In the genomic region with DNA sequence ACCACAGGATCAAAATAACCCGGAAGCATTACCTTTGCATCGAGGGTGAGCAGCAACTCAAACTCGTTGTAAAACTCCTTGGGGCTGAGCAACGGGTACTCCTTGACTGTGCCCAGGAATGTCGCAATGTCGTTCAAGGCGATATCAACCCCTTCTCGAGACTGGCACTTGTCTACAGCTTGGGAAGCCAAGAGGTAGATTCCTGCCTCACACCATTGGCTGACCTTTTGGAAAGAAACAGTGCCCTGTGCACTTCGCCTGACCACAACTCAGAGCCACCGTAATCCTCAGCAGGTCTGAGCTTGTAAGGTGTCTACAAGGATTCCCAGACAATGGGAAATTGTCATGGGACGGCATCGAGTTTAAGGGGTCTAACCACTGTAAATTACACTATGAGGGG, we compare ENCODE assay signal across 22 cellular contexts.
"Had no signal": no experiment of that assay in that cellular context is flagged by ENCODE, and none has a peak within 500 bp of the region (broad histone marks: within the 10 kb centered on the region; RNA-seq: fewer than 3 reads in every experiment).

No MANE protein-coding gene starts in this region.

- H3K4me3 Mint-ChIP-seq: activated CD4-positive, alpha-beta T cell treated with anti-CD3 and anti-CD28 coated beads, Interleukin-2, amount 10 ng/mL, durations not matched to agents 7 days and 5 days; activated CD8-positive, alpha-beta memory T cell treated with anti-CD3 and anti-CD28 coated beads, Interleukin-2, amount 10 ng/mL, durations not matched to agents 7 days and 5 days; activated CD8-positive, alpha-beta T cell treated with anti-CD3 and anti-CD28 coated beads for 36 hours; activated naive CD4-positive, alpha-beta T cell treated with anti-CD3 and anti-CD28 coated beads, Interleukin-2, amount 50 U/mL, for 24 hours; activated T-helper 1 cell treated with anti-CD3 and anti-CD28 coated beads, Interleukin-12 subunit alpha, Interleukin-12 subunit beta, Interleukin-2, Interleukin-4 antibody, amounts not matched to agents 30 ng/mL and 10 ng/mL and 1 ng/mL, durations not matched to agents 14 hours and 24 hours and 36 hours; brain; naive B cell; T-helper 17 cell had no signal

- H3K36me3 ChIP-seq: tibial artery had no signal

- H3K4me1 ChIP-seq: tibial artery had no signal

- H3K9me3 ChIP-seq: tibial artery had no signal

- ATAC-seq: activated CD4-positive, CD25-positive, alpha-beta regulatory T cell treated with anti-CD3 and anti-CD28 coated beads, Interleukin-2, amount 50 U/mL, for 24 hours; activated CD8-positive, alpha-beta memory T cell treated with anti-CD3 and anti-CD28 coated beads, Interleukin-2, amount 10 ng/mL, durations not matched to agents 7 days and 5 days; activated CD8-positive, alpha-beta T cell treated with anti-CD3 and anti-CD28 coated beads for 36 hours; foreskin keratinocyte; T-helper 17 cell had no signal

- H3K27ac Mint-ChIP-seq: activated CD4-positive, alpha-beta T cell treated with anti-CD3 and anti-CD28 coated beads, Interleukin-2, amount 10 ng/mL, durations not matched to agents 7 days and 5 days; activated CD8-positive, alpha-beta memory T cell treated with anti-CD3 and anti-CD28 coated beads, Interleukin-2, amount 10 ng/mL, durations not matched to agents 7 days and 5 days; activated CD8-positive, alpha-beta T cell treated with anti-CD3 and anti-CD28 coated beads for 36 hours; activated naive CD4-positive, alpha-beta T cell treated with anti-CD3 and anti-CD28 coated beads, Interleukin-2, amount 50 U/mL, for 24 hours; activated T-helper 1 cell treated with anti-CD3 and anti-CD28 coated beads, Interleukin-12 subunit alpha, Interleukin-12 subunit beta, Interleukin-2, Interleukin-4 antibody, amounts not matched to agents 30 ng/mL and 10 ng/mL and 1 ng/mL, durations not matched to agents 14 hours and 24 hours and 36 hours had no signal

- DNase-seq: activated CD4-positive, alpha-beta T cell treated with anti-CD3 and anti-CD28 coated beads, Interleukin-2, amount 10 ng/mL, durations not matched to agents 7 days and 5 days; activated CD8-positive, alpha-beta memory T cell treated with anti-CD3 and anti-CD28 coated beads, Interleukin-2, amount 10 ng/mL, durations not matched to agents 7 days and 5 days; activated CD8-positive, alpha-beta T cell treated with anti-CD3 and anti-CD28 coated beads for 36 hours; activated gamma-delta T cell; activated T-cell treated with anti-CD3 and anti-CD28 coated beads for 4 hours; aorta; central memory CD4-positive, alpha-beta T cell; effector memory CD4-positive, alpha-beta T cell; foreskin keratinocyte; naive B cell; retina; stimulated activated CD4-positive, alpha-beta T cell treated with anti-CD3 and anti-CD28 coated beads, Interleukin-4, amount 100 ng/mL, for 24 hours; stimulated activated naive CD4-positive, alpha-beta T cell treated with Interleukin-2 at 50 U/mL for 16 hours; SW 1271; T-helper 17 cell; tibial artery had no signal

- H3K4me3 ChIP-seq: SK-N-MC, tibial artery had no signal

- H3K4me1 Mint-ChIP-seq: activated naive CD4-positive, alpha-beta T cell treated with anti-CD3 and anti-CD28 coated beads, Interleukin-2, amount 50 U/mL, for 24 hours had no signal

- H3K9me3 Mint-ChIP-seq: activated CD4-positive, alpha-beta T cell treated with anti-CD3 and anti-CD28 coated beads, Interleukin-2, amount 10 ng/mL, durations not matched to agents 7 days and 5 days; activated CD8-positive, alpha-beta T cell treated with anti-CD3 and anti-CD28 coated beads for 36 hours; activated naive CD4-positive, alpha-beta T cell treated with anti-CD3 and anti-CD28 coated beads, Interleukin-2, amount 50 U/mL, for 24 hours; activated T-helper 1 cell treated with anti-CD3 and anti-CD28 coated beads, Interleukin-12 subunit alpha, Interleukin-12 subunit beta, Interleukin-2, Interleukin-4 antibody, amounts not matched to agents 30 ng/mL and 10 ng/mL and 1 ng/mL, durations not matched to agents 14 hours and 24 hours and 36 hours had no signal

- FAIRE-seq: islet of Langerhans had no signal

- H3K27ac ChIP-seq: foreskin keratinocyte, tibial artery had no signal

- H3K27me3 ChIP-seq: foreskin keratinocyte, tibial artery had no signal

- H3K27me3 Mint-ChIP-seq: activated CD4-positive, alpha-beta T cell treated with anti-CD3 and anti-CD28 coated beads, Interleukin-2, amount 10 ng/mL, durations not matched to agents 7 days and 5 days; activated CD8-positive, alpha-beta memory T cell treated with anti-CD3 and anti-CD28 coated beads, Interleukin-2, amount 10 ng/mL, durations not matched to agents 7 days and 5 days; activated CD8-positive, alpha-beta T cell treated with anti-CD3 and anti-CD28 coated beads for 36 hours; activated naive CD4-positive, alpha-beta T cell treated with anti-CD3 and anti-CD28 coated beads, Interleukin-2, amount 50 U/mL, for 24 hours; brain; T-helper 17 cell had no signal

- H3K36me3 Mint-ChIP-seq: activated naive CD4-positive, alpha-beta T cell treated with anti-CD3 and anti-CD28 coated beads, Interleukin-2, amount 50 U/mL, for 24 hours; naive B cell had no signal
